14 cellular contexts compared by ENCODE assay signal in the genomic region with DNA sequence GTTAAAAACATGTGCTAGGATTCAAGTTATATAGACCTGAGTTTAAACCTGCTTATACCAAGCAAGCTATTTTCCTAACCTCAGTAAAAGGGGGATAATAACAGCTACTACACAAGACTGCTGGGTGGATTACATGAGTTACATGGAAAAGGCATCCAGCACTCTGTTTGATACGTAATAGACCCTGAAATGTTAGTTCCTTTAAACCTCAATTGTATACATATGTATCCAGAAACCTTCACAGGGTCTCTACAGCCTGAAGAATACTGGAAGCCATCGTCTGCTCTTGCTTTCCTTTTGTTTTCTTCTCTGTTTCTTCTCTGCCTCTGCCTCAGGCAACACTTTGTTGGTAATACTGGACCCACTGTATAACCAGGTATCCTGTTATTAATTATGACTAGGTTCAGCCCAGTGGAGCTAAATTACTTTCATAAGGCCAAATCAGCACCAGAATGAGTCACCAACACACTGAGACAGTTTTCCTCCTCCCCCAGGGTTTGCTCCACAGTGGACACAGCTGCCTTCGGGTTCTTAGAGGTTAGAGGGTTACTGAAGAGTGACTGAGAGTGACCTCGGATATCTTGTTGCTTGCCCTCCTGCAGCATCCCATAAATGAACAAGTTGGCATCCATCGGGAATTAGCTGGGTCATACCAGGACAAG.
DNase-seq lines count a peak whose midpoint lies in the region; ATAC-seq, FAIRE-seq and TF ChIP-seq lines count a peak whose summit lies in the region.
"Had no signal": no experiment of that assay in that cellular context is flagged by ENCODE, and none has a peak within 500 bp of the region (broad histone marks: within the 10 kb centered on the region; RNA-seq: fewer than 3 reads in every experiment).

No MANE protein-coding gene starts in this region.

- FAIRE-seq in keratinocyte (lab: Jason Lieb, UNC): peak; percentile 34

- dilution Hi-C loops in keratinocyte (cut with MboI; ENCODE audit: extremely low pct_ligation_motif_present, low sequenced_read_pairs): no loop called here

- 47 to 51% methylated on average over 5 of the region's 5 CpGs for WGBS in lower leg skin, 2 donors

- H3K4me3 ChIP-seq in keratinocyte (ENCODE audit: control insufficient read depth in 2 of 3, extremely low read depth in 1 of 3, insufficient read depth in 2 of 3, low read depth in 1 of 3, low read length in 3 of 3) (no peak overlapping the region), lower leg skin (ENCODE audit: low read depth, poor library complexity, severe bottlenecking) (no peak overlapping the region), H7 (ENCODE audit: insufficient read depth, low read depth, low read length) (no peak overlapping the region)
- H3K4me3 ChIP-seq: SJCRH30 had no signal

- DNase-seq in AG08396 (ENCODE audit: low spot score): peak; percentile 11
- peak; percentile 20 for DNase-seq in HPDE6-E6E7 (ENCODE audit: extremely low spot score)
- DNase-seq in astrocyte of the hippocampus (ENCODE audit: low read depth, low spot score): peak; percentile 40
- DNase-seq in keratinocyte (ENCODE audit: low read depth, low spot score): peak; percentile 9
- DNase-seq in lower leg skin (ENCODE audit: low spot score in 2 of 2): no peak
- no peak for DNase-seq in H7
- no peak for DNase-seq in DMS79 treated with DMSO at 0.1 percent for 48 hours (lab: John Stamatoyannopoulos, UW)
- DNase-seq: activated CD4-positive, alpha-beta T cell treated with anti-CD3 and anti-CD28 coated beads, Interleukin-2, amount 50 U/mL, for 4 hours; activated naive CD8-positive, alpha-beta T cell treated with anti-CD3 and anti-CD28 coated beads, Interleukin-2, amount 10 ng/mL, durations not matched to agents 7 days and 5 days; CD4-positive, CD25-positive, alpha-beta regulatory T cell; foreskin melanocyte; stimulated activated naive B cell treated with anti-CD40 and anti-IgM and Interleukin-4, amounts not matched to agents 10 μg/mL and 1 μg/mL and 100 μg/mL, for 72 hours had no signal

- TF ChIP-seq CTCF in keratinocyte (optimal IDR thresholded peaks at IDR 0.05 in 1 of 3, IDR thresholded peaks at IDR 0.05 in 1 of 3, conservative IDR thresholded peaks at IDR 0.05 in 1 of 3; ENCODE audit: extremely low read depth in 1 of 3, insufficient read depth in 2 of 3, low read length in 3 of 3) (no peak), lower leg skin (IDR thresholded peaks at IDR 0.05) (no peak)

- no peak for ATAC-seq in GM19395 (IDR thresholded peaks at IDR 0.05; ENCODE audit: unreplicated experiment)

- no peak overlapping the region for H3K9ac ChIP-seq in keratinocyte (ENCODE audit: control insufficient read depth, extremely low read depth, insufficient read depth, low read length)

- peaks cover 10% of the 10 kb centered on the region for H3K4me1 ChIP-seq in keratinocyte (ENCODE audit: control insufficient read depth, extremely low read depth, insufficient read depth, low read length)
- H3K4me1 ChIP-seq: SJCRH30 had no signal

- H3K36me3 ChIP-seq in keratinocyte (ENCODE audit: control insufficient read depth in 2 of 2, extremely low read depth in 1 of 2, insufficient read depth in 2 of 2, low read length in 2 of 2) (no peaks in the 10 kb centered on the region), H7 (replicated peaks; ENCODE audit: control insufficient read depth, insufficient read depth, low read length) (no peaks in the 10 kb centered on the region)
- H3K36me3 ChIP-seq: SJCRH30 had no signal

- no peaks in the 10 kb centered on the region for H3K27me3 ChIP-seq in keratinocyte (ENCODE audit: control insufficient read depth, extremely low read depth, insufficient read depth, low read length)
- H3K27me3 ChIP-seq in H7 (ENCODE audit: control insufficient read depth, insufficient read depth, low read length): no peaks in the 10 kb centered on the region
- H3K27me3 ChIP-seq: SJCRH30 had no signal

- H3K27ac ChIP-seq in keratinocyte (ENCODE audit: control insufficient read depth, insufficient read depth, low read length): no peak overlapping the region
- H3K27ac ChIP-seq: SJCRH30 had no signal

- H3K9me1 ChIP-seq in keratinocyte (ENCODE audit: control insufficient read depth, extremely low read depth, insufficient read depth, low read length): no peaks in the 10 kb centered on the region

- no peak for TF ChIP-seq POLR2A in lower leg skin (IDR thresholded peaks at IDR 0.05)

- H3K4me2 ChIP-seq in keratinocyte (ENCODE audit: control insufficient read depth, extremely low read depth, insufficient read depth, low read depth, low read length): peak overlapping the region; percentile 2

- H4K20me1 ChIP-seq in keratinocyte (ENCODE audit: control insufficient read depth, extremely low read depth, insufficient read depth, low read length): no peaks in the 10 kb centered on the region

- H2AFZ ChIP-seq in keratinocyte (ENCODE audit: control insufficient read depth, low read length): peak overlapping the region; percentile 16

- H3K9me3 ChIP-seq in keratinocyte (ENCODE audit: control insufficient read depth, low read depth, low read length): no peaks in the 10 kb centered on the region

- intact Hi-C loops in lower leg skin (cut with DNase I; ENCODE audit: low total_unique reads): no loop called here

- H3K79me2 ChIP-seq in keratinocyte (ENCODE audit: control insufficient read depth, insufficient read depth, low read length): no peaks in the 10 kb centered on the region

Comparison
In these comparisons a context has a peak if more than half of its experiments do, and no peak if none do; other contexts are left out.
1. DNase-seq: peak in AG08396 (single experiment), HPDE6-E6E7 (single experiment), astrocyte of the hippocampus (single experiment) and keratinocyte (single experiment); none in lower leg skin (0 of 2), H7 (single experiment) and DMS79 treated with DMSO at 0.1 percent for 48 hours (single experiment).